11 cellular contexts compared by ENCODE assay signal in genomic region chr12:11763760-11764520, GRCh38.
DNase-seq lines count a peak whose midpoint lies in the region; ATAC-seq and TF ChIP-seq lines count a peak whose summit lies in the region.
"Had no signal": no experiment of that assay in that cellular context is flagged by ENCODE, and none has a peak within 500 bp of the region (broad histone marks: within the 10 kb centered on the region; RNA-seq: fewer than 3 reads in every experiment).

No MANE protein-coding gene starts in this region.

- no peak for TF ChIP-seq EP300 in sigmoid colon (IDR thresholded peaks at IDR 0.05)

- ATAC-seq in GM18867 (IDR thresholded peaks at IDR 0.05; ENCODE audit: unreplicated experiment) (no peak), GM19023 (IDR thresholded peaks at IDR 0.05; ENCODE audit: unreplicated experiment) (no peak)

- no peak overlapping the region for H3K4me3 Mint-ChIP-seq in CD4-positive, alpha-beta memory T cell

- peaks cover 0 to 11% of the 10 kb centered on the region in 2 donors for H3K36me3 Mint-ChIP-seq in CD4-positive, alpha-beta memory T cell

- peaks cover 61 to 92% (median 80%) of the 10 kb centered on the region in 4 donors for H3K4me1 Mint-ChIP-seq in CD4-positive, alpha-beta memory T cell

- H2AFZ ChIP-seq in OCI-LY3 (ENCODE audit: low read depth, low read length) (no peak overlapping the region), fibroblast of lung (ENCODE audit: low read length) (no peak overlapping the region)

- H3K4me1 ChIP-seq in OCI-LY3 (ENCODE audit: low read length) (peaks cover 99% of the 10 kb centered on the region), fibroblast of lung (ENCODE audit: control insufficient read depth, extremely low read depth, insufficient read depth, low read length) (peaks cover 18% of the 10 kb centered on the region), sigmoid colon (peaks cover 0 to 94% (median 81%) of the 10 kb centered on the region in 4 donors)
- peaks cover 74% of the 10 kb centered on the region for H3K4me1 ChIP-seq in CD4-positive, alpha-beta memory T cell (ENCODE audit: insufficient read depth, low read length)

- H3K4me3 ChIP-seq in OCI-LY3 (ENCODE audit: low read length) (peak overlapping the region; percentile 50; the same call in 1 of the 2 replicates), fibroblast of lung (replicated peaks in 1 of 4; ENCODE audit: control extremely low read depth in 1 of 4, insufficient read depth in 1 of 4, low read depth in 3 of 4, low read length in 4 of 4) (no peak overlapping the region), sigmoid colon (no peak overlapping the region)
- no peak overlapping the region for H3K4me3 ChIP-seq in CD4-positive, alpha-beta memory T cell (ENCODE audit: low read length in 2 of 2)

- POLR2A ChIA-PET in CD4-positive, alpha-beta memory T cell (lab: Charles Lee; ENCODE audit: partially characterized antibody): interaction anchor here (0.9 to 1.4 kb wide), 2 partner anchors 34 to 114 kb away, joined by 3 read pairs; no protein-coding TSS in a partner anchor

- DNase-seq in EH (ENCODE audit: low read depth): peak; percentile 96
- peak; percentile 33 to 97 for DNase-seq in fibroblast of lung (ENCODE audit: low read depth in 2 of 2)
- DNase-seq in sigmoid colon: no peak
- no peak for DNase-seq in CD4-positive, alpha-beta memory T cell
- no peak for DNase-seq in stimulated activated CD4-positive, alpha-beta T cell treated with anti-CD3 and anti-CD28 coated beads, Interleukin-4, amount 100 ng/mL, for 1 hour
- DNase-seq: activated effector memory CD4-positive, alpha-beta T cell treated with anti-CD3 and anti-CD28 coated beads, Interleukin-2, amount 50 U/mL, for 16 hours; NCI-H1105; SHP77 had no signal

- no peak for TF ChIP-seq POLR2A in sigmoid colon (IDR thresholded peaks at IDR 0.05)

- peak overlapping the region in 3 of 7 donors; percentile 78 to 91 (median 86) for H3K27ac Mint-ChIP-seq in CD4-positive, alpha-beta memory T cell

- H3K27ac ChIP-seq in OCI-LY3 (ENCODE audit: low read length) (peak overlapping the region; percentile 96), fibroblast of lung (ENCODE audit: insufficient read depth, low read length) (no peak overlapping the region), sigmoid colon (peak overlapping the region; percentile 77 to 92 (median 90))
- no peak overlapping the region for H3K27ac ChIP-seq in CD4-positive, alpha-beta memory T cell (ENCODE audit: low read depth, low read length)

- H3K9ac ChIP-seq in OCI-LY3 (ENCODE audit: low read length) (peak overlapping the region; percentile 86), fibroblast of lung (ENCODE audit: insufficient read depth, low read length) (no peak overlapping the region)

- no peaks in the 10 kb centered on the region for H4K20me1 ChIP-seq in OCI-LY3 (ENCODE audit: insufficient read depth, low read length)
- H4K20me1 ChIP-seq in fibroblast of lung (ENCODE audit: control insufficient read depth, extremely low read depth, insufficient read depth, low read length): no peaks in the 10 kb centered on the region

- H3K36me3 ChIP-seq in OCI-LY3 (replicated peaks; ENCODE audit: low read depth, low read length): peaks cover 10% of the 10 kb centered on the region
- no peaks in the 10 kb centered on the region for H3K36me3 ChIP-seq in fibroblast of lung (ENCODE audit: control insufficient read depth, insufficient read depth, low read length)
- H3K36me3 ChIP-seq in sigmoid colon: no peaks in the 10 kb centered on the region
- no peaks in the 10 kb centered on the region for H3K36me3 ChIP-seq in CD4-positive, alpha-beta memory T cell (ENCODE audit: insufficient read depth, low read length)

- H3K9me3 Mint-ChIP-seq in CD4-positive, alpha-beta memory T cell: peaks cover 0 to 4% (median 0%) of the 10 kb centered on the region in 8 donors

- CTCF ChIA-PET in CD4-positive, alpha-beta memory T cell (lab: Charles Lee; ENCODE audit: partially characterized antibody): interaction anchor here (0.9 kb wide), 1 partner anchor 19 kb away, joined by 3 read pairs; no protein-coding TSS in a partner anchor

- TF ChIP-seq CTCF in OCI-LY3 (IDR thresholded peaks at IDR 0.05; ENCODE audit: low read depth, low read length) (no peak), fibroblast of lung (conservative IDR thresholded peaks at IDR 0.05 in 1 of 2, IDR thresholded peaks at IDR 0.05 in 1 of 2; ENCODE audit: low read depth in 1 of 2, low read length in 2 of 2) (no peak), sigmoid colon (IDR thresholded peaks at IDR 0.05) (no peak)

- H3K27me3 Mint-ChIP-seq in CD4-positive, alpha-beta memory T cell: no peaks in the 10 kb centered on the region

- 52 to 74% methylated on average over 7 of the region's 7 CpGs for WGBS in sigmoid colon, 2 donors

- H3K4me2 ChIP-seq in OCI-LY3 (ENCODE audit: low read length): peak overlapping the region; percentile 66
- H3K4me2 ChIP-seq in fibroblast of lung (ENCODE audit: extremely low read depth, insufficient read depth, low read length): no peak overlapping the region

- H3K79me2 ChIP-seq in OCI-LY3 (ENCODE audit: low read length) (peaks cover 76% of the 10 kb centered on the region), fibroblast of lung (ENCODE audit: control insufficient read depth, insufficient read depth, low read length) (no peaks in the 10 kb centered on the region)

- H3K9me3 ChIP-seq in OCI-LY3 (ENCODE audit: insufficient read depth, low read length): no peaks in the 10 kb centered on the region
- no peaks in the 10 kb centered on the region for H3K9me3 ChIP-seq in fibroblast of lung (ENCODE audit: control insufficient read depth, insufficient read depth, low read depth, low read length)
- H3K9me3 ChIP-seq in sigmoid colon: no peaks in the 10 kb centered on the region
- no peaks in the 10 kb centered on the region for H3K9me3 ChIP-seq in CD4-positive, alpha-beta memory T cell (ENCODE audit: control insufficient read depth in 1 of 2, low read length in 2 of 2)

- no peaks in the 10 kb centered on the region for H3K27me3 ChIP-seq in OCI-LY3 (ENCODE audit: low read depth, low read length)
- no peaks in the 10 kb centered on the region for H3K27me3 ChIP-seq in fibroblast of lung (ENCODE audit: control insufficient read depth, insufficient read depth, low read length)
- no peaks in the 10 kb centered on the region for H3K27me3 ChIP-seq in sigmoid colon
- no peaks in the 10 kb centered on the region for H3K27me3 ChIP-seq in CD4-positive, alpha-beta memory T cell (ENCODE audit: insufficient read depth, low read length)

- intact Hi-C loops in sigmoid colon (cut with DNase I): no loop called here
- intact Hi-C loops in CD4-positive, alpha-beta memory T cell (cut with micrococcal nuclease): loop anchor here (5.0 kb wide), 1 partner anchor 37 kb away; no protein-coding TSS in a partner anchor

Comparison
In these comparisons a context has a peak if more than half of its experiments do, and no peak if none do; other contexts are left out.
1. DNase-seq: peak in EH (single experiment) and fibroblast of lung (2 of 2); none in sigmoid colon (single experiment), CD4-positive, alpha-beta memory T cell (0 of 5) and stimulated activated CD4-positive, alpha-beta T cell treated with anti-CD3 and anti-CD28 coated beads, Interleukin-4, amount 100 ng/mL, for 1 hour (single experiment).
2. H3K27ac ChIP-seq: peak in OCI-LY3 (single experiment) and sigmoid colon (4 of 4); none in fibroblast of lung (single experiment) and CD4-positive, alpha-beta memory T cell (single experiment).